10 cellular contexts compared by ENCODE assay signal in the genomic region with DNA sequence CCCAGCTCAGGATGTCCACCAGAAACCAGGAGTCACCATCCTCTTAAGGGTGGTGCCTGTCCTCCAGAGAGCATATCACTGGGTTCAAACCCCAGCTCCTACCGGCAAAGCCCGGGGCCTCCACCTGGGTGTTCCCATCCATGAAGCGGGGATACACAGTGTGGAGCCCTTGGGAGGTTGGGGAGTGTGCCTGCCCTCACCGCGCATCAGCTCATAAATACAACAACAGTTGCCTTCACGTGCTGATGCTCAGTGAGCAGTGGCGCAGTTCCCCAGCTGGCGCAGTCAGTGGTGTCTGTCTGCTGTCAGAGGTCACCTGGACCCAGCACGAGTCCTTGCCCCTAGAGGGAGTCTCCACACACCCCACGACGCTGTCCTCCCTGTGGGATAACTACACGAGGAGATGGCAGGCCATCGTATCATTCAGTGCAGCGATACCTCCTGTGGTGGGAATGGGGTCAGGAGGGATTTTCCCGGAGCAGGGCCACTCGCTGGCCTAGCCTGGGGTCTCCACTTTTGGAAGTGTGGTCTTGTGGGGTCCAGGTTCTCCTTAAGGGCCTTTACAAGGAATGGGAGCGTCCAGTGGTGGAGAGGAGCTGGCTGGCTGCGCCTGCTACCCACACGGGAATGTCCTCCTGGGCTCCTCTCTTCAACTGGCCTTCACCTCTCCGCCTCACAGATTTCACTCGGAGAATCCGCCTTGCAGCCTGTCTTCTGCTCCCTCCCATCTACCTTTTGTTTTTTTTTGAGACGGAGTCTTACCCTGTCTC. TPM values are rescaled to one million over a fixed set of nuclear protein-coding genes. Genes with fewer than 3 reads are reported as not detected.
A peak's percentile ranks its signal among the peaks of the same experiment; 100 is the strongest.
DNase-seq lines count a peak whose midpoint lies in the region; ATAC-seq and TF ChIP-seq lines count a peak whose summit lies in the region.
"Had no signal": no experiment of that assay in that cellular context is flagged by ENCODE, and none has a peak within 500 bp of the region (broad histone marks: within the 10 kb centered on the region; RNA-seq: fewer than 3 reads in every experiment).

No MANE protein-coding gene starts in this region.

- peaks cover 35% of the 10 kb centered on the region for H3K4me1 ChIP-seq in suprapubic skin
- H3K4me1 ChIP-seq in foreskin keratinocyte: peaks cover 4% of the 10 kb centered on the region

- intact Hi-C loops in activated naive CD4-positive, alpha-beta T cell treated with anti-CD3 and anti-CD28 coated beads for 36 hours (cut with micrococcal nuclease): loop anchor here (5.0 kb wide), 1 partner anchor 97 kb away; a partner anchor contains a TSS
- intact Hi-C loops in activated CD4-positive, alpha-beta memory T cell treated with anti-CD3 and anti-CD28 coated beads for 36 hours (cut with micrococcal nuclease): loop anchor here (5.0 kb wide), 2 partner anchors 88 to 97 kb away; a partner anchor contains a TSS

- in situ Hi-C loops in KBM-7 (cut with MboI; ENCODE audit: low pct_unique_long_range_greater_than_20kb, low sequenced_read_pairs): no loop called here

- peak overlapping the region; percentile 96 for H3K27ac Mint-ChIP-seq in activated naive CD4-positive, alpha-beta T cell treated with anti-CD3 and anti-CD28 coated beads for 36 hours
- H3K27ac Mint-ChIP-seq in activated CD4-positive, alpha-beta memory T cell treated with anti-CD3 and anti-CD28 coated beads for 36 hours: peak overlapping the region; percentile 98

- no peak for TF ChIP-seq EP300 in suprapubic skin (IDR thresholded peaks at IDR 0.05)

- H3K4me3 Mint-ChIP-seq in activated naive CD4-positive, alpha-beta T cell treated with anti-CD3 and anti-CD28 coated beads for 36 hours: peak overlapping the region; percentile 94
- H3K4me3 Mint-ChIP-seq in activated CD4-positive, alpha-beta memory T cell treated with anti-CD3 and anti-CD28 coated beads for 36 hours: peak overlapping the region; percentile 96

- H3K27me3 Mint-ChIP-seq in activated naive CD4-positive, alpha-beta T cell treated with anti-CD3 and anti-CD28 coated beads for 36 hours (ENCODE audit: low read depth): no peaks in the 10 kb centered on the region
- H3K27me3 Mint-ChIP-seq in activated CD4-positive, alpha-beta memory T cell treated with anti-CD3 and anti-CD28 coated beads for 36 hours: no peaks in the 10 kb centered on the region

- peak overlapping the region; percentile 15; the same call in 1 of the 2 replicates for H3K4me3 ChIP-seq in iPS-18c (ENCODE audit: insufficient read depth, low read depth, low read length)
- H3K4me3 ChIP-seq in suprapubic skin: no peak overlapping the region
- H3K4me3 ChIP-seq: mucosa of descending colon had no signal

- H3K9me3 ChIP-seq in iPS-18c (ENCODE audit: control insufficient read depth, insufficient read depth, low read length) (no peaks in the 10 kb centered on the region), suprapubic skin (no peaks in the 10 kb centered on the region)
- H3K9me3 ChIP-seq: mucosa of descending colon had no signal

- H3K27ac ChIP-seq in suprapubic skin (no peak overlapping the region), foreskin keratinocyte (no peak overlapping the region)

- H3K9me3 Mint-ChIP-seq in activated naive CD4-positive, alpha-beta T cell treated with anti-CD3 and anti-CD28 coated beads for 36 hours: no peaks in the 10 kb centered on the region
- no peaks in the 10 kb centered on the region for H3K9me3 Mint-ChIP-seq in activated CD4-positive, alpha-beta memory T cell treated with anti-CD3 and anti-CD28 coated beads for 36 hours

- TF ChIP-seq CTCF in suprapubic skin (IDR thresholded peaks at IDR 0.05): no peak
- no peak for TF ChIP-seq CTCF in foreskin keratinocyte (conservative IDR thresholded peaks at IDR 0.05)

- TF ChIP-seq POLR2A in suprapubic skin (IDR thresholded peaks at IDR 0.05): no peak

- peaks cover 28% of the 10 kb centered on the region for H3K4me1 Mint-ChIP-seq in activated naive CD4-positive, alpha-beta T cell treated with anti-CD3 and anti-CD28 coated beads for 36 hours (ENCODE audit: low read depth)
- peaks cover 24% of the 10 kb centered on the region for H3K4me1 Mint-ChIP-seq in activated CD4-positive, alpha-beta memory T cell treated with anti-CD3 and anti-CD28 coated beads for 36 hours (ENCODE audit: low read depth)

- CTCF ChIA-PET in activated naive CD4-positive, alpha-beta T cell treated with anti-CD3 and anti-CD28 coated beads for 36 hours (lab: Charles Lee): interaction anchor here (0.7 kb wide), 1 partner anchor 441 kb away, joined by 4 read pairs; no protein-coding TSS in a partner anchor
- CTCF ChIA-PET in activated CD4-positive, alpha-beta memory T cell treated with anti-CD3 and anti-CD28 coated beads for 36 hours (lab: Charles Lee): interaction anchor here (0.5 to 2.7 kb wide), 2 partner anchors 89 to 98 kb away, joined by 3 to 14 read pairs; no protein-coding TSS in a partner anchor

- POLR2A ChIA-PET in activated CD4-positive, alpha-beta memory T cell treated with anti-CD3 and anti-CD28 coated beads for 36 hours (lab: Charles Lee): interaction anchor here (1.4 to 3.6 kb wide), 3 partner anchors 8 to 26 kb away, joined by 4 to 19 read pairs (median 6); a partner anchor contains a TSS

- peaks cover 9% of the 10 kb centered on the region for H3K36me3 Mint-ChIP-seq in activated naive CD4-positive, alpha-beta T cell treated with anti-CD3 and anti-CD28 coated beads for 36 hours (ENCODE audit: low read depth)
- H3K36me3 Mint-ChIP-seq in activated CD4-positive, alpha-beta memory T cell treated with anti-CD3 and anti-CD28 coated beads for 36 hours: peaks cover 5% of the 10 kb centered on the region

- H3K27me3 ChIP-seq in suprapubic skin (no peaks in the 10 kb centered on the region), foreskin keratinocyte (peaks cover 5% of the 10 kb centered on the region)

- 86% methylated on average over 8 of the region's 23 CpGs for WGBS in suprapubic skin

- no peak for DNase-seq in activated naive CD4-positive, alpha-beta T cell treated with anti-CD3 and anti-CD28 coated beads for 36 hours
- no peak for DNase-seq in activated naive CD4-positive, alpha-beta T cell (lab: John Stamatoyannopoulos, UW)
- peak; percentile 7 for DNase-seq in activated CD4-positive, alpha-beta memory T cell treated with anti-CD3 and anti-CD28 coated beads for 36 hours
- DNase-seq in suprapubic skin (ENCODE audit: low spot score in 2 of 2) (peak; percentile 63 to 68), foreskin keratinocyte (no peak), KBM-7 (no peak)
- DNase-seq: activated naive CD4-positive, alpha-beta T cell treated with anti-CD3 and anti-CD28 coated beads, Interleukin-2, amount 50 U/mL, for 16 hours; mucosa of descending colon had no signal

- ATAC-seq in foreskin keratinocyte (no peak), HG03097 (IDR thresholded peaks at IDR 0.05; ENCODE audit: low FRiP score, unreplicated experiment) (no peak)
- ATAC-seq: mucosa of descending colon had no signal

- peaks cover 11% of the 10 kb centered on the region for H3K36me3 ChIP-seq in suprapubic skin

RNA-seq across cellular contexts. Expression of a gene that starts 2.3 kb away (rescaled TPM):
- 100 to 1,000 TPM; 177 to 189 TPM for total RNA-seq in activated naive CD4-positive, alpha-beta T cell treated with anti-CD3 and anti-CD28 coated beads for 36 hours
- 100 to 1,000 TPM; 165 to 175 TPM for total RNA-seq in activated CD4-positive, alpha-beta memory T cell treated with anti-CD3 and anti-CD28 coated beads for 36 hours
- 100 to 1,000 TPM; 174 to 249 (median 213) TPM for total RNA-seq in suprapubic skin
- total RNA-seq in foreskin keratinocyte: 270 and 285 TPM in 2 replicates
- 561 and 595 TPM in 2 replicates for polyA plus RNA-seq in foreskin keratinocyte

RNA-seq across cellular contexts. Expression of a gene that starts 8.0 kb away (rescaled TPM):
- under 1 TPM; 0.12 to 0.17 TPM for total RNA-seq in activated naive CD4-positive, alpha-beta T cell treated with anti-CD3 and anti-CD28 coated beads for 36 hours
- total RNA-seq in activated CD4-positive, alpha-beta memory T cell treated with anti-CD3 and anti-CD28 coated beads for 36 hours: not detected
- total RNA-seq in suprapubic skin: not detected
- total RNA-seq in foreskin keratinocyte: not detected in 2 replicates
- not detected in 2 replicates for polyA plus RNA-seq in foreskin keratinocyte
- total RNA-seq: mucosa of descending colon had no signal

RNA-seq across cellular contexts. Expression of a gene that starts 18.9 kb away (rescaled TPM):
- not detected for total RNA-seq in activated naive CD4-positive, alpha-beta T cell treated with anti-CD3 and anti-CD28 coated beads for 36 hours
- not detected for total RNA-seq in activated CD4-positive, alpha-beta memory T cell treated with anti-CD3 and anti-CD28 coated beads for 36 hours
- total RNA-seq in suprapubic skin (not detected), foreskin keratinocyte (not detected in 2 replicates)
- not detected in 2 replicates for polyA plus RNA-seq in foreskin keratinocyte
- total RNA-seq: mucosa of descending colon had no signal

RNA-seq across cellular contexts. Expression of a gene that starts 26.9 kb away (rescaled TPM):
- total RNA-seq in activated naive CD4-positive, alpha-beta T cell treated with anti-CD3 and anti-CD28 coated beads for 36 hours: 100 to 1,000 TPM; 607 to 649 TPM
- total RNA-seq in activated CD4-positive, alpha-beta memory T cell treated with anti-CD3 and anti-CD28 coated beads for 36 hours: 100 to 1,000 TPM; 483 to 526 TPM
- total RNA-seq in suprapubic skin: 1,000 to 10,000 TPM in 1 of 4 donors, 100 to 1,000 TPM in 3; 484 to 1,595 (median 654) TPM
- total RNA-seq in foreskin keratinocyte: 149 and 160 TPM in 2 replicates
- polyA plus RNA-seq in foreskin keratinocyte: 294 and 299 TPM in 2 replicates

RNA-seq across cellular contexts. Expression of a gene that starts 37.7 kb away (rescaled TPM):
- total RNA-seq in activated naive CD4-positive, alpha-beta T cell treated with anti-CD3 and anti-CD28 coated beads for 36 hours: 1 to 10 TPM; 3.3 to 4.1 TPM
- total RNA-seq in activated CD4-positive, alpha-beta memory T cell treated with anti-CD3 and anti-CD28 coated beads for 36 hours: 1 to 10 TPM; 4.7 to 6.2 TPM
- total RNA-seq in suprapubic skin (1 to 10 TPM in 2 of 4 donors, under 1 TPM in 1, not detected in 1; 0.87 to 7.6 (median 1.3) TPM), foreskin keratinocyte (5.6 and 8.1 TPM in 2 replicates)
- 10.8 and 11.2 TPM in 2 replicates for polyA plus RNA-seq in foreskin keratinocyte

Comparison
In these comparisons a context has a peak if more than half of its experiments do, and no peak if none do; other contexts are left out.
1. DNase-seq: peak in activated CD4-positive, alpha-beta memory T cell treated with anti-CD3 and anti-CD28 coated beads for 36 hours (single experiment) and suprapubic skin (2 of 2); none in activated naive CD4-positive, alpha-beta T cell treated with anti-CD3 and anti-CD28 coated beads for 36 hours (single experiment), activated naive CD4-positive, alpha-beta T cell (0 of 4), foreskin keratinocyte (0 of 2) and KBM-7 (single experiment).